In genomic region chr22:17767236-17768065, GRCh38 we compare ENCODE assay signal across 10 cellular contexts. TPM values are rescaled to one million over a fixed set of nuclear protein-coding genes. Genes with fewer than 3 reads are reported as not detected.
DNase-seq lines count a peak whose midpoint lies in the region; ATAC-seq and TF ChIP-seq lines count a peak whose summit lies in the region.
"Had no signal": no experiment of that assay in that cellular context is flagged by ENCODE, and none has a peak within 500 bp of the region (broad histone marks: within the 10 kb centered on the region; RNA-seq: fewer than 3 reads in every experiment).

No MANE protein-coding gene starts in this region.

- no peaks in the 10 kb centered on the region for H3K9me3 ChIP-seq in right lobe of liver

- peak; percentile 85 for ATAC-seq in GM18858 (IDR thresholded peaks at IDR 0.05; ENCODE audit: unreplicated experiment)
- ATAC-seq in HG02852 (IDR thresholded peaks at IDR 0.05; ENCODE audit: unreplicated experiment) = peak; percentile 77
- peak; percentile 98 to 99 for ATAC-seq in activated CD4-positive, CD25-positive, alpha-beta regulatory T cell treated with anti-CD3 and anti-CD28 coated beads, Interleukin-2, amount 50 U/mL, for 24 hours
- peak in 2 of 4 donors; percentile 11 to 24 for ATAC-seq in right lobe of liver

- intact Hi-C loops in right lobe of liver (cut with DNase I) = no loop called here

- no peak overlapping the region for H3K4me3 ChIP-seq in right lobe of liver
- H3K4me3 ChIP-seq in H7 (ENCODE audit: insufficient read depth, low read depth, low read length) = no peak overlapping the region

- WGBS in right lobe of liver (ENCODE audit: insufficient coverage, low coverage, low lambda C conversion rate, missing lambda C conversion rate) = 56% methylated on average over 13 of the region's 14 CpGs

- H3K36me3 ChIP-seq in right lobe of liver (no peaks in the 10 kb centered on the region), H7 (replicated peaks; ENCODE audit: control insufficient read depth, insufficient read depth, low read length) (no peaks in the 10 kb centered on the region)

- TF ChIP-seq POLR2A in right lobe of liver (IDR thresholded peaks at IDR 0.05) = no peak

- H3K27me3 ChIP-seq in right lobe of liver (no peaks in the 10 kb centered on the region), H7 (ENCODE audit: control insufficient read depth, insufficient read depth, low read length) (no peaks in the 10 kb centered on the region)

- TF ChIP-seq CTCF in right lobe of liver (IDR thresholded peaks at IDR 0.05) = no peak

- DNase-seq in right lobe of liver (no peak), DMS153 (lab: John Stamatoyannopoulos, UW) (no peak), SK-N-DZ (ENCODE audit: low spot score) (no peak), NCI-H524 (lab: John Stamatoyannopoulos, UW) (no peak), H7 (no peak)
- DNase-seq: islet precursor cell, NCI-H748 treated with DMSO at 0.1 percent for 48 hours had no signal

- H3K27ac ChIP-seq in right lobe of liver = peak overlapping the region; percentile 33 to 96 (median 36)

- peaks cover 0 to 57% (median 20%) of the 10 kb centered on the region in 4 donors for H3K4me1 ChIP-seq in right lobe of liver

RNA-seq across cellular contexts. Expression of gene BID, which starts 6.8 kb away (rescaled TPM):
- total RNA-seq in right lobe of liver = 10 to 100 TPM; 30.5 to 57.3 (median 36.2) TPM
- 91.3 and 98.4 TPM in 2 replicates for polyA plus RNA-seq in SK-N-DZ (2014; cell fraction: cytosol; rRNA removed)
- polyA plus RNA-seq in SK-N-DZ (2014; cell fraction: nucleus; rRNA removed) = 69.5 and 119 TPM in 2 replicates
- total RNA-seq in H7 (2014; rRNA removed; shearing (Covaris generic)) = 36.2 and 52.6 TPM in 2 replicates
